8 cellular contexts compared by ENCODE assay signal in the genomic region with DNA sequence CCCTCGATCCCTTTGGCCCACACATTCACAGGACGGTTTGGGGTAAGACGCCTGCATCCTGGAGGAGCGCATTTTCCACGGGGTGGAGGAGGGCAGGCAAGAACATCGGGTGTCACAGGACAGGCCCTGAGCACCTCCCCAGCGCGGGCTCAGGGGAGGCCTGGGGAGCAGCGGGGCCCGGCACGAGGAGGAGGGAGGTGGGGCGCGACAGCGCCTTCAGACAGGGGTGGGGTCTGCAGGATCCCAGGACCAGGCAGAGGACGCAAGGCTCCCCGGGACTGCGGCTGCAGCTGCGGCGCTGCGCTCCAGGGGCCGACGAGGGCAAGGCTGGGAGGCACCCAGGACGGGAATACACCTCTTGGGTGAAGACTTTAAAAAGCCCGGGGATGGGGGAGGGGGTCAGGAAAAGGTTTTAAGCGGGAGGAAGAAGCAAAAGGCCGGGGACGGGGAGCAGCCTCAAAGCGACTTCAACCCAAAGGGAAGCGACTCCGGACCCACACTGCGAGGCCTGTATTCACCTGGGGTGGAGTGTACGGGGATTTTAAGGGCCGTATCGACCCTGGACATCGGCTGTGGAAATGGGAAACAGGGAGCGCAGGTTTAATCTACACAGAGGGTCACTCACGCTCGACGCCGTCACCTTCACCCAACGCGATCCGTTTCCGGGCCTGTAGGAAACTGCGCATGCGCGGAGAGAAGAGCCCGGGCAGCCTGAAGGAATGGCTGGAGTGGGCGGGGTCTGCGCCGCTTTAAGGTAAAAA. TPM values are rescaled to one million over a fixed set of nuclear protein-coding genes. Genes with fewer than 3 reads are reported as not detected.
DNase-seq lines count a peak whose midpoint lies in the region; ATAC-seq and TF ChIP-seq lines count a peak whose summit lies in the region.

TSS of gene ZNF415 (minus strand) at position 680 of the 761 bp plus-strand sequence. CDS start 10,234 bp downstream, outside the sequence.

- no peak for ATAC-seq in GM21447 (IDR thresholded peaks at IDR 0.05; ENCODE audit: unreplicated experiment)
- ATAC-seq in GM21576 (IDR thresholded peaks at IDR 0.05; ENCODE audit: unreplicated experiment), result no peak

- peak within 1 kb of the TSS in 1 of 2 donors; percentile 31 for H3K9ac ChIP-seq in liver (ENCODE audit: low read depth in 1 of 2, low read length in 2 of 2)

- H3K4me3 ChIP-seq in AG10803 (ENCODE audit: low read length) (peak within 1 kb of the TSS; percentile 72), liver (ENCODE audit: low read depth in 1 of 3, low read length in 3 of 3) (peak within 1 kb of the TSS; percentile 32 to 61 (median 45))

- WGBS in liver, result 3% methylated on average over 51 of the region's 51 CpGs

- H3K9me3 ChIP-seq in liver (ENCODE audit: control insufficient read depth in 4 of 4, low read length in 3 of 4), result peaks cover 4 to 15% (median 9%) of the 10 kb centered on the region in 4 donors

- peaks cover 6% of the 10 kb centered on the region for H3K27me3 Mint-ChIP-seq in IgD-negative memory B cell

- peak within 1 kb of the TSS; percentile 70 to 90 (median 85) for H3K4me3 Mint-ChIP-seq in IgD-negative memory B cell

- peak within 1 kb of the TSS; percentile 54 to 64 for H3K27ac ChIP-seq in liver (ENCODE audit: low read depth in 1 of 2, low read length in 2 of 2)

- H3K9me3 Mint-ChIP-seq in IgD-negative memory B cell, result peaks cover 9 to 39% (median 27%) of the 10 kb centered on the region in 3 donors

- TF ChIP-seq CTCF in AG10803 (conservative IDR thresholded peaks at IDR 0.05; ENCODE audit: low read length) (no peak), liver (IDR thresholded peaks at IDR 0.05; ENCODE audit: low read depth, low read length, missing input control) (no peak)

- H3K4me1 Mint-ChIP-seq in IgD-negative memory B cell, result peaks cover 0 to 3% (median 3%) of the 10 kb centered on the region in 3 donors

- H3K27ac Mint-ChIP-seq in IgD-negative memory B cell, result no peak within 1 kb of the TSS

- peak; percentile 51 for DNase-seq in AG10803 (ENCODE audit: low read depth)
- DNase-seq in activated CD4-positive, alpha-beta T cell treated with anti-CD3 and anti-CD28 coated beads for 48 hours, result peak; percentile 64
- peak; percentile 3 for DNase-seq in effector CD4-positive, alpha-beta T cell
- DNase-seq in stimulated activated CD4-positive, alpha-beta T cell treated with anti-CD3 and anti-CD28 coated beads, Interleukin-1b, Interleukin-23, amount 100 ng/mL, for 4 hours (ENCODE audit: low read depth in 2 of 2), result peak; percentile 16 to 26

- no peaks in the 10 kb centered on the region for H3K36me3 ChIP-seq in liver (ENCODE audit: control insufficient read depth in 4 of 4, insufficient read depth in 3 of 4, low read depth in 1 of 4, low read length in 3 of 4)

- TF ChIP-seq RAD21 in liver (IDR thresholded peaks at IDR 0.05), result no peak

- H3K36me3 Mint-ChIP-seq in IgD-negative memory B cell, result peaks cover 5% of the 10 kb centered on the region

- H3K4me1 ChIP-seq in liver (ENCODE audit: control insufficient read depth in 4 of 4, insufficient read depth in 4 of 4, low read length in 3 of 4), result peaks cover 0 to 2% (median 0%) of the 10 kb centered on the region in 4 donors

- H3K27me3 ChIP-seq in liver (ENCODE audit: control insufficient read depth in 4 of 4, insufficient read depth in 4 of 4, low read length in 3 of 4), result no peaks in the 10 kb centered on the region

TF ChIP-seq in liver, 16 proteins besides CTCF, POLR2A, EP300 and RAD21:
- no peak for TF ChIP-seq EGR1 (IDR thresholded peaks at IDR 0.05; ENCODE audit: low read depth in 2 of 2)
- TF ChIP-seq, protein P1, sequence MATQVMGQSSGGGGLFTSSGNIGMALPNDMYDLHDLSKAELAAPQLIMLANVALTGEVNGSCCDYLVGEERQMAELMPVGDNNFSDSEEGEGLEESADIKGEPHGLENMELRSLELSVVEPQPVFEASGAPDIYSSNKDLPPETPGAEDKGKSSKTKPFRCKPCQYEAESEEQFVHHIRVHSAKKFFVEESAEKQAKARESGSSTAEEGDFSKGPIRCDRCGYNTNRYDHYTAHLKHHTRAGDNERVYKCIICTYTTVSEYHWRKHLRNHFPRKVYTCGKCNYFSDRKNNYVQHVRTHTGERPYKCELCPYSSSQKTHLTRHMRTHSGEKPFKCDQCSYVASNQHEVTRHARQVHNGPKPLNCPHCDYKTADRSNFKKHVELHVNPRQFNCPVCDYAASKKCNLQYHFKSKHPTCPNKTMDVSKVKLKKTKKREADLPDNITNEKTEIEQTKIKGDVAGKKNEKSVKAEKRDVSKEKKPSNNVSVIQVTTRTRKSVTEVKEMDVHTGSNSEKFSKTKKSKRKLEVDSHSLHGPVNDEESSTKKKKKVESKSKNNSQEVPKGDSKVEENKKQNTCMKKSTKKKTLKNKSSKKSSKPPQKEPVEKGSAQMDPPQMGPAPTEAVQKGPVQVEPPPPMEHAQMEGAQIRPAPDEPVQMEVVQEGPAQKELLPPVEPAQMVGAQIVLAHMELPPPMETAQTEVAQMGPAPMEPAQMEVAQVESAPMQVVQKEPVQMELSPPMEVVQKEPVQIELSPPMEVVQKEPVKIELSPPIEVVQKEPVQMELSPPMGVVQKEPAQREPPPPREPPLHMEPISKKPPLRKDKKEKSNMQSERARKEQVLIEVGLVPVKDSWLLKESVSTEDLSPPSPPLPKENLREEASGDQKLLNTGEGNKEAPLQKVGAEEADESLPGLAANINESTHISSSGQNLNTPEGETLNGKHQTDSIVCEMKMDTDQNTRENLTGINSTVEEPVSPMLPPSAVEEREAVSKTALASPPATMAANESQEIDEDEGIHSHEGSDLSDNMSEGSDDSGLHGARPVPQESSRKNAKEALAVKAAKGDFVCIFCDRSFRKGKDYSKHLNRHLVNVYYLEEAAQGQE (IDR thresholded peaks at IDR 0.05), result no peak
- TF ChIP-seq GABPA (IDR thresholded peaks at IDR 0.05 in 1 of 2, conservative IDR thresholded peaks at IDR 0.05 in 1 of 2), result no peak
- no peak for TF ChIP-seq RXRA (IDR thresholded peaks at IDR 0.05)
- no peak for TF ChIP-seq SP1 (IDR thresholded peaks at IDR 0.05)
- no peak for TF ChIP-seq YY1 (IDR thresholded peaks at IDR 0.05)
- no peak for TF ChIP-seq FOXA2 (IDR thresholded peaks at IDR 0.05)
- no peak for TF ChIP-seq HNF4G (IDR thresholded peaks at IDR 0.05)
- no peak for TF ChIP-seq TAF1 (conservative IDR thresholded peaks at IDR 0.05)
- TF ChIP-seq, protein P2, sequence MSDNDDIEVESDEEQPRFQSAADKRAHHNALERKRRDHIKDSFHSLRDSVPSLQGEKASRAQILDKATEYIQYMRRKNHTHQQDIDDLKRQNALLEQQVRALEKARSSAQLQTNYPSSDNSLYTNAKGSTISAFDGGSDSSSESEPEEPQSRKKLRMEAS (IDR thresholded peaks at IDR 0.05), result no peak
- no peak for TF ChIP-seq HNF4A (conservative IDR thresholded peaks at IDR 0.05)
- no peak for TF ChIP-seq NR2F2 (IDR thresholded peaks at IDR 0.05)
- TF ChIP-seq, protein P3, sequence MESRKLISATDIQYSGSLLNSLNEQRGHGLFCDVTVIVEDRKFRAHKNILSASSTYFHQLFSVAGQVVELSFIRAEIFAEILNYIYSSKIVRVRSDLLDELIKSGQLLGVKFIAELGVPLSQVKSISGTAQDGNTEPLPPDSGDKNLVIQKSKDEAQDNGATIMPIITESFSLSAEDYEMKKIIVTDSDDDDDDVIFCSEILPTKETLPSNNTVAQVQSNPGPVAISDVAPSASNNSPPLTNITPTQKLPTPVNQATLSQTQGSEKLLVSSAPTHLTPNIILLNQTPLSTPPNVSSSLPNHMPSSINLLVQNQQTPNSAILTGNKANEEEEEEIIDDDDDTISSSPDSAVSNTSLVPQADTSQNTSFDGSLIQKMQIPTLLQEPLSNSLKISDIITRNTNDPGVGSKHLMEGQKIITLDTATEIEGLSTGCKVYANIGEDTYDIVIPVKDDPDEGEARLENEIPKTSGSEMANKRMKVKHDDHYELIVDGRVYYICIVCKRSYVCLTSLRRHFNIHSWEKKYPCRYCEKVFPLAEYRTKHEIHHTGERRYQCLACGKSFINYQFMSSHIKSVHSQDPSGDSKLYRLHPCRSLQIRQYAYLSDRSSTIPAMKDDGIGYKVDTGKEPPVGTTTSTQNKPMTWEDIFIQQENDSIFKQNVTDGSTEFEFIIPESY (IDR thresholded peaks at IDR 0.05), result no peak
- TF ChIP-seq, protein P4, sequence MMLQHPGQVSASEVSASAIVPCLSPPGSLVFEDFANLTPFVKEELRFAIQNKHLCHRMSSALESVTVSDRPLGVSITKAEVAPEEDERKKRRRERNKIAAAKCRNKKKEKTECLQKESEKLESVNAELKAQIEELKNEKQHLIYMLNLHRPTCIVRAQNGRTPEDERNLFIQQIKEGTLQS (IDR thresholded peaks at IDR 0.05), result no peak
- no peak for TF ChIP-seq FOXA1 (IDR thresholded peaks at IDR 0.05)
- TF ChIP-seq JUND (IDR thresholded peaks at IDR 0.05), result no peak

RNA-seq across cellular contexts. Expression of gene ZNF415, which starts in this region (rescaled TPM):
- polyA plus RNA-seq in IgD-negative memory B cell (4.9 TPM), liver (1 to 10 TPM in 1 of 2 donors, under 1 TPM in 1; 0.65 to 1.1 TPM)
- 1 to 10 TPM; 1.3 to 2.4 TPM for total RNA-seq in liver

Comparison
In these comparisons a context has a peak if more than half of its experiments do, and no peak if none do; other contexts are left out.
1. DNase-seq: peak in every context shown above with its lines; median percentile 64 in activated CD4-positive, alpha-beta T cell treated with anti-CD3 and anti-CD28 coated beads for 48 hours; 51 in AG10803; 21 in stimulated activated CD4-positive, alpha-beta T cell treated with anti-CD3 and anti-CD28 coated beads, Interleukin-1b, Interleukin-23, amount 100 ng/mL, for 4 hours; 3 in effector CD4-positive, alpha-beta T cell.